Comparison of ENCODE assay signal across 34 cellular contexts in genomic region chr11:105155679-105156078, GRCh38. TPM values are rescaled to one million over a fixed set of nuclear protein-coding genes. Genes with fewer than 3 reads are reported as not detected.
"Had no signal": no experiment of that assay in that cellular context is flagged by ENCODE, and none has a peak within 500 bp of the region (broad histone marks: within the 10 kb centered on the region; RNA-seq: fewer than 3 reads in every experiment).

No MANE protein-coding gene starts in this region.

- H3K9me3 ChIP-seq: MG63, Peyer's patch, SJSA1, SK-N-SH had no signal

- H3K27ac ChIP-seq: Peyer's patch, SJSA1 had no signal

- H3K4me1 ChIP-seq: Peyer's patch had no signal

- H3K36me3 Mint-ChIP-seq: activated CD4-positive, alpha-beta memory T cell treated with anti-CD3 and anti-CD28 coated beads for 36 hours; activated naive CD4-positive, alpha-beta T cell treated with anti-CD3 and anti-CD28 coated beads, Interleukin-2, amount 10 ng/mL, durations not matched to agents 7 days and 5 days; activated naive CD8-positive, alpha-beta T cell; brain had no signal

- DNase-seq: activated CD4-positive, alpha-beta memory T cell treated with anti-CD3 and anti-CD28 coated beads for 36 hours; activated CD4-positive, alpha-beta T cell treated with anti-CD3 and anti-CD28 coated beads for 4 hours; activated CD4-positive, alpha-beta T cell treated with anti-CD3 and anti-CD28 coated beads, Interleukin-2, amount 50 U/mL, for 1 hour; activated CD8-positive, alpha-beta memory T cell treated with anti-CD3 and anti-CD28 coated beads, Interleukin-2, amount 50 U/mL, for 4 hours; activated effector memory CD4-positive, alpha-beta T cell treated with Interleukin-2 at 50 U/mL for 16 hours; activated naive CD4-positive, alpha-beta T cell treated with anti-CD3 and anti-CD28 coated beads, Interleukin-2, amount 10 ng/mL, durations not matched to agents 7 days and 5 days; activated naive CD8-positive, alpha-beta T cell treated with anti-CD3 and anti-CD28 coated beads, Interleukin-2, amount 50 U/mL, for 24 hours; activated T-cell treated with anti-CD3 and anti-CD28 coated beads, Interleukin-2, amount 50 U/mL, for 48 hours; anterior cingulate cortex; central memory CD4-positive, alpha-beta T cell; Karpas-422; KBM-7; MG63; NCI-H1092; NCI-H1436 treated with DMSO at 0.1 percent for 48 hours; NCI-H1694 treated with DMSO at 0.1 percent for 48 hours; NCI-H2029 treated with DMSO at 0.1 percent for 48 hours; NCI-H2107; NCI-H2171; NCI-H510A; NCI-H526; NCI-H748 treated with DMSO at 0.1 percent for 48 hours; NK-92 treated with Interleukin-12 subunit alpha and Interleukin-12 subunit beta, amount 100 ng/mL, for 24 hours; Peyer's patch; RPMI8226; SHP77 treated with DMSO at 0.1 percent for 48 hours; SK-N-SH had no signal

- H3K27ac Mint-ChIP-seq: activated CD4-positive, alpha-beta memory T cell treated with anti-CD3 and anti-CD28 coated beads for 36 hours; activated naive CD4-positive, alpha-beta T cell treated with anti-CD3 and anti-CD28 coated beads, Interleukin-2, amount 10 ng/mL, durations not matched to agents 7 days and 5 days; activated naive CD8-positive, alpha-beta T cell; activated naive CD8-positive, alpha-beta T cell treated with anti-CD3 and anti-CD28 coated beads, Interleukin-2, amount 50 U/mL, for 24 hours; brain; T-helper 1 cell treated with Interleukin-12 subunit alpha and Interleukin-12 subunit beta and Interleukin-4 antibody, amounts not matched to agents 30 μg/mL and 1 μg/mL, for 36 hours; T-helper 2 cell treated with Interferon-gamma antibody and Interleukin-4, amounts not matched to agents 5 μg/mL and 100 μg/mL, for 36 hours had no signal

- H3K4me3 ChIP-seq: MG63, Peyer's patch, SJSA1 had no signal

- H3K27me3 ChIP-seq: MG63, Peyer's patch, SJSA1 had no signal

- H3K36me3 ChIP-seq: MG63, Peyer's patch, SJSA1 had no signal

- H3K9me3 Mint-ChIP-seq: activated CD4-positive, alpha-beta memory T cell treated with anti-CD3 and anti-CD28 coated beads for 36 hours; activated naive CD4-positive, alpha-beta T cell treated with anti-CD3 and anti-CD28 coated beads, Interleukin-2, amount 10 ng/mL, durations not matched to agents 7 days and 5 days; activated naive CD8-positive, alpha-beta T cell treated with anti-CD3 and anti-CD28 coated beads, Interleukin-2, amount 50 U/mL, for 24 hours; T-helper 1 cell treated with Interleukin-12 subunit alpha and Interleukin-12 subunit beta and Interleukin-4 antibody, amounts not matched to agents 30 μg/mL and 1 μg/mL, for 36 hours; T-helper 2 cell treated with Interferon-gamma antibody and Interleukin-4, amounts not matched to agents 5 μg/mL and 100 μg/mL, for 36 hours had no signal

- H3K4me1 Mint-ChIP-seq: activated naive CD4-positive, alpha-beta T cell treated with anti-CD3 and anti-CD28 coated beads, Interleukin-2, amount 10 ng/mL, durations not matched to agents 7 days and 5 days; activated naive CD8-positive, alpha-beta T cell treated with anti-CD3 and anti-CD28 coated beads, Interleukin-2, amount 50 U/mL, for 24 hours; brain had no signal

- H3K9ac ChIP-seq: SK-N-SH had no signal

- H3K27me3 Mint-ChIP-seq: activated CD4-positive, alpha-beta memory T cell treated with anti-CD3 and anti-CD28 coated beads for 36 hours; activated naive CD8-positive, alpha-beta T cell; activated naive CD8-positive, alpha-beta T cell treated with anti-CD3 and anti-CD28 coated beads, Interleukin-2, amount 50 U/mL, for 24 hours had no signal

- H3K4me3 Mint-ChIP-seq: activated CD4-positive, alpha-beta memory T cell treated with anti-CD3 and anti-CD28 coated beads for 36 hours; activated naive CD4-positive, alpha-beta T cell treated with anti-CD3 and anti-CD28 coated beads, Interleukin-2, amount 10 ng/mL, durations not matched to agents 7 days and 5 days; activated naive CD8-positive, alpha-beta T cell; activated naive CD8-positive, alpha-beta T cell treated with anti-CD3 and anti-CD28 coated beads, Interleukin-2, amount 50 U/mL, for 24 hours; brain; T-helper 1 cell treated with Interleukin-12 subunit alpha and Interleukin-12 subunit beta and Interleukin-4 antibody, amounts not matched to agents 30 μg/mL and 1 μg/mL, for 36 hours; T-helper 2 cell treated with Interferon-gamma antibody and Interleukin-4, amounts not matched to agents 5 μg/mL and 100 μg/mL, for 36 hours had no signal

- ATAC-seq: activated CD4-positive, CD25-positive, alpha-beta regulatory T cell treated with anti-CD3 and anti-CD28 coated beads, Interleukin-2, amount 50 U/mL, for 24 hours; activated naive CD8-positive, alpha-beta T cell treated with anti-CD3 and anti-CD28 coated beads, Interleukin-2, amount 50 U/mL, for 24 hours; PC-3 had no signal

RNA-seq across cellular contexts. Expression of gene CARD18, which starts 16.1 kb away (rescaled TPM):
- total RNA-seq: activated CD4-positive, alpha-beta memory T cell treated with anti-CD3 and anti-CD28 coated beads for 36 hours; PC-3; Peyer's patch; SJSA1 had no signal
- polyA plus RNA-seq: SK-N-SH had no signal
